In the genomic region with DNA sequence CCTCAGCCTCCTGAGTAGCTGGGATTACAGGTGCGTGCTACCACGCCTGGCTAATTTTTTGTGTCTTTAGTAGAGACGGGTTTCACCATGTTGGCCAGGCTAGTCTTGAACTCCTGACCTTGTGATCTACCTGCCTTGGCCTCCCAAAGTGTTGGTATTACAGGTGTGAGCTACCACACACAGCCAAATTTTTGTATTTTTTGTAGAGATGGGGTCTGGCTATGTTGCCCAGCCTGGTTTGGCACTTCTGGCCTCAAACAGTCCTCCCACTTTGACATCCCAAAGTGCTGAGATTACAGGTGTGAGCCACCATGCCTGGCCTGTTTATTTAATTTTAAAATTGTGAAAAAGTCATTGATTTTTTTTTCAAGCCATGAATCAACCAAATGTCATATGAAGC, we compare ENCODE assay signal across 3 cellular contexts. TPM values are rescaled to one million over a fixed set of nuclear protein-coding genes. Genes with fewer than 3 reads are reported as not detected.
"Had no signal": no experiment of that assay in that cellular context is flagged by ENCODE, and none has a peak within 500 bp of the region (broad histone marks: within the 10 kb centered on the region; RNA-seq: fewer than 3 reads in every experiment).

No MANE protein-coding gene starts in this region.

RNA-seq across cellular contexts. Expression of a gene that starts 57.3 kb away (rescaled TPM):
- total RNA-seq: esophagus mucosa, gastrocnemius medialis, glomerular endothelial cell had no signal
